9 cellular contexts compared by ENCODE assay signal in the genomic region with DNA sequence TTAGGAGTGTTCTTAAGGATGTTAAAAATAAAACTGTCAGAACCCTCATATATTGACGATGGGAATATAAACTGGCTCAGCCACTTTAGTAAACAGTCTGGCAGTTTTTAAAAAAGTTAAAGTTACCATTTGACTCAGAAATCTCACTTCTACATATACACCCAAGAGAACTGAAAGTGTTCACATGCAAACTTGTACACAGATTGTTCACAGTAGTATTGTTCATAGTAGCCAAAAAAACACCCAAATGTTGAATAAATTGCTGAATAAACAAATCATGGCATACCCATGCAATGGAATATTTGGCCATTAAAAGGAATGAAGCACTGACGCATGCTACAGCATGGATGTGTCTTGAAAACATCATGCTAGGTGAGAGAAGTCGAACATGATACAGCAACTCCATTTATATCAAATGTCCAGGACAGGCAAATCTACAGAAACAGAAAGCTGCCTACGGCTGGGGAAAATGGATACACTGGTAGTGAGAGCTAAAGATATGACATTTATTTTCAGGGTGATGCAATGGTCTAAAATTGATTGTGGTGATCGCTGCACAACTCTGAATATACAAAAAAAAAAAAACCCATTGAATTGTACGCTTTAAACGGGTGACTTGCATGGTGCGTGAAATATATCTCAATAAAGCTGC. TPM values are rescaled to one million over a fixed set of nuclear protein-coding genes. Genes with fewer than 3 reads are reported as not detected.
DNase-seq lines count a peak whose midpoint lies in the region; ATAC-seq lines count a peak whose summit lies in the region.
"Had no signal": no experiment of that assay in that cellular context is flagged by ENCODE, and none has a peak within 500 bp of the region (broad histone marks: within the 10 kb centered on the region; RNA-seq: fewer than 3 reads in every experiment).

No MANE protein-coding gene starts in this region.

- no peak overlapping the region for H2AFZ ChIP-seq in ACC112 (ENCODE audit: low read length, unreplicated experiment)
- H2AFZ ChIP-seq in neuronal stem cell (ENCODE audit: low read length) = no peak overlapping the region

- H3K79me1 ChIP-seq in neuronal stem cell (ENCODE audit: low read depth, low read length) = peaks cover 3% of the 10 kb centered on the region

- no peak overlapping the region for H3K23ac ChIP-seq in neuronal stem cell (ENCODE audit: low read depth, low read length, poor library complexity)

- H4K8ac ChIP-seq in neuronal stem cell (ENCODE audit: low read depth, low read length) = no peak overlapping the region

- peak overlapping the region; percentile 14 for H3K27ac ChIP-seq in ACC112 (ENCODE audit: low read depth, low read length)
- H3K27ac ChIP-seq in SJSA1 = peak overlapping the region; percentile 7; the same call in 1 of the 2 replicates
- no peak overlapping the region for H3K27ac ChIP-seq in neuronal stem cell (replicated peaks; ENCODE audit: low read length)
- H3K27ac ChIP-seq: C4-2B had no signal

- H3K27me3 ChIP-seq in ACC112 (ENCODE audit: insufficient read depth, low read length) (no peaks in the 10 kb centered on the region), SJSA1 (replicated peaks) (no peaks in the 10 kb centered on the region), neuronal stem cell (ENCODE audit: control insufficient read depth in 3 of 3, insufficient read depth in 3 of 3, low read depth in 1 of 3, low read length in 3 of 3) (no peaks in the 10 kb centered on the region)

- WGBS in neuronal stem cell (ENCODE audit: extremely low coverage in 2 of 2, insufficient read length in 2 of 2, insufficient replicate concordance in 1 of 2), 2 donors = no CpG with 5 or more reads among the region's 8 CpGs

- H3K18ac ChIP-seq in neuronal stem cell (ENCODE audit: low read length) = no peak overlapping the region

- H2BK5ac ChIP-seq in neuronal stem cell (ENCODE audit: low read length) = no peak overlapping the region

- no peak overlapping the region for H2AK5ac ChIP-seq in neuronal stem cell (ENCODE audit: low read depth, low read length)

- H3K4ac ChIP-seq in neuronal stem cell (ENCODE audit: low read length) = no peak overlapping the region

- no peak overlapping the region for H3K9ac ChIP-seq in neuronal stem cell (ENCODE audit: low read depth, low read length, poor library complexity)

- H3K36me3 ChIP-seq in ACC112 (ENCODE audit: insufficient read depth, low read length) = peaks cover 42% of the 10 kb centered on the region
- H3K36me3 ChIP-seq in SJSA1 = peaks cover 70% of the 10 kb centered on the region
- H3K36me3 ChIP-seq in neuronal stem cell (replicated peaks in 1 of 2; ENCODE audit: control insufficient read depth in 2 of 2, insufficient read depth in 2 of 2, low read length in 2 of 2) = peaks cover 32 to 79% of the 10 kb centered on the region in 2 donors

- DNase-seq in SJSA1 (ENCODE audit: low read depth in 1 of 2, low spot score in 2 of 2) (no peak), Ammon's horn (ENCODE audit: low spot score) (no peak), T-helper 9 cell (no peak), neuronal stem cell (ENCODE audit: low spot score) (no peak)
- DNase-seq in stimulated activated CD4-positive, alpha-beta T cell treated with anti-CD3 and anti-CD28 coated beads, Interleukin-1b, Interleukin-23, amount 100 ng/mL, for 48 hours = no peak

- no peak overlapping the region for H3K4me2 ChIP-seq in neuronal stem cell (ENCODE audit: insufficient read depth, low read length, poor library complexity, severe bottlenecking)

- no peak overlapping the region for H4K91ac ChIP-seq in neuronal stem cell (ENCODE audit: low read depth, low read length, poor library complexity)

- no peak overlapping the region for H2BK15ac ChIP-seq in neuronal stem cell (ENCODE audit: low read length)

- no peak overlapping the region for H2BK120ac ChIP-seq in neuronal stem cell (ENCODE audit: low read depth, low read length)

- ATAC-seq in GM18909 (IDR thresholded peaks at IDR 0.05; ENCODE audit: poor library complexity, unreplicated experiment) (peak; percentile 85), HG02763 (IDR thresholded peaks at IDR 0.05; ENCODE audit: unreplicated experiment) (peak; percentile 89)

- peaks cover 3% of the 10 kb centered on the region for H3K4me1 ChIP-seq in ACC112 (ENCODE audit: control insufficient read depth, insufficient read depth, low read length, unreplicated experiment)
- peaks cover 21% of the 10 kb centered on the region for H3K4me1 ChIP-seq in SJSA1 (replicated peaks)
- H3K4me1 ChIP-seq in neuronal stem cell (ENCODE audit: control insufficient read depth in 2 of 2, insufficient read depth in 1 of 2, low read depth in 1 of 2, low read length in 2 of 2) = no peaks in the 10 kb centered on the region

- peaks cover 4% of the 10 kb centered on the region for H3K79me2 ChIP-seq in ACC112 (ENCODE audit: control insufficient read depth, insufficient read depth, low read length, unreplicated experiment)

- H3K9me3 ChIP-seq in SJSA1 (replicated peaks) = no peaks in the 10 kb centered on the region
- H3K9me3 ChIP-seq in neuronal stem cell (replicated peaks in 1 of 2; ENCODE audit: control insufficient read depth in 2 of 2, insufficient read depth in 1 of 2, low read depth in 1 of 2, low read length in 2 of 2) = peaks cover 0 to 14% of the 10 kb centered on the region in 2 donors

- H2BK12ac ChIP-seq in neuronal stem cell (ENCODE audit: low read length) = no peak overlapping the region

- no peak overlapping the region for H3K14ac ChIP-seq in neuronal stem cell (ENCODE audit: low read length)

- H3K4me3 ChIP-seq in ACC112 (ENCODE audit: low read depth, low read length) (no peak overlapping the region), SJSA1 (no peak overlapping the region), neuronal stem cell (ENCODE audit: low read length in 2 of 2) (no peak overlapping the region)

RNA-seq across cellular contexts. Expression of a gene that starts 10.1 kb away (rescaled TPM):
- 667 and 913 TPM in 2 replicates for total RNA-seq in SJSA1 (2014; rRNA removed; shearing (Covaris generic))
- 2,267 TPM for polyA plus RNA-seq in neuronal stem cell (2013, experiment 1 of 2)
- 2,302 TPM for polyA plus RNA-seq in neuronal stem cell (2013, experiment 2 of 2)
